1 cellular context compared by ENCODE assay signal in genomic region chr15:38072507-38073277, GRCh38.
TF ChIP-seq lines count a peak whose summit lies in the region.

No MANE protein-coding gene starts in this region.

TF ChIP-seq in HCT116, 20 proteins besides CTCF, POLR2A, EP300 and RAD21 (continued from another document):
- TF ChIP-seq ZBTB33 (IDR thresholded peaks at IDR 0.05; ENCODE audit: extremely low read depth, insufficient replicate concordance, low read length) (no peak), ELF1 (IDR thresholded peaks at IDR 0.05; ENCODE audit: borderline replicate concordance, low read depth) (no peak)
